In genomic region chr1:168145184-168146159, GRCh38 we compare ENCODE assay signal across 1 cellular context.
TF ChIP-seq lines count a peak whose summit lies in the region.

No MANE protein-coding gene starts in this region.

TF ChIP-seq in SK-N-SH, 30 proteins besides CTCF, POLR2A, EP300 and RAD21 (continued from another document):
- no peak for TF ChIP-seq MAX (IDR thresholded peaks at IDR 0.05; ENCODE audit: low read depth)
- TF ChIP-seq MEF2A (IDR thresholded peaks at IDR 0.05; ENCODE audit: borderline replicate concordance, low read depth), result no peak
- TF ChIP-seq MXI1 (IDR thresholded peaks at IDR 0.05; ENCODE audit: low read depth, low read length), result no peak
TF ChIP-seq in SK-N-SH: peak in this region for 3.
